ENCODE assay signal across 9 cellular contexts in the genomic region with DNA sequence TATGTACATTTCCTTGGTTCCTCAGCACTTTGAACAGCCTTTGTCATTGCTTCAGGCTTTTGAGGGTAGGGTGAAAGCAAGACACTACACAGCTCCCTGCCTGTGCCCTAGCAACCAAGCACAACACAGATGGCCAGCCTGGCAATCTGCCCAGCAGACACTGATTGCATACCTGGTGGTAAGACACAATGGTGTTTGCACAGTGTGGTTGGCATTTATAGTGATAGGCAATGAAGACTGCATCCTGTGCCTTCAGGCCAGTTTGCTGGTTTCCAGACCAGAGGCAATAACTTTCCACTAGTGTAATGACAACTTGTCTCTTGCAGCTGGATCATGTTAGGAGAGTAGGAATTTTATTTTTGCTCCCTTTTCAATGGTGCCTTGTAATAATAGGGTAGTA.
DNase-seq lines count a peak whose midpoint lies in the region; ATAC-seq, FAIRE-seq and TF ChIP-seq lines count a peak whose summit lies in the region.
"Had no signal": no experiment of that assay in that cellular context is flagged by ENCODE, and none has a peak within 500 bp of the region (broad histone marks: within the 10 kb centered on the region; RNA-seq: fewer than 3 reads in every experiment).

No MANE protein-coding gene starts in this region.

- peak; percentile 86 for ATAC-seq in GM19463 (IDR thresholded peaks at IDR 0.05; ENCODE audit: unreplicated experiment)
- no peak for ATAC-seq in HG03196 (IDR thresholded peaks at IDR 0.05; ENCODE audit: unreplicated experiment)
- no peak for ATAC-seq in stimulated activated effector memory CD8-positive, alpha-beta T cell treated with anti-CD3 and anti-CD28 coated beads, Interleukin-12 subunit alpha, Interleukin-12 subunit beta, amount 100 ng/mL, for 72 hours

- TF ChIP-seq CTCF in epithelial cell of esophagus (IDR thresholded peaks at IDR 0.05; ENCODE audit: insufficient read depth, low read depth, low read length, missing control alignments): no peak

- no peak overlapping the region for H3K4me3 ChIP-seq in epithelial cell of esophagus (ENCODE audit: low read length)
- no peak overlapping the region for H3K4me3 ChIP-seq in rectal smooth muscle tissue (ENCODE audit: low read length)

- no peaks in the 10 kb centered on the region for H3K36me3 ChIP-seq in rectal smooth muscle tissue (ENCODE audit: control insufficient read depth, insufficient read depth, low read length)

- no peak overlapping the region for H3K27ac Mint-ChIP-seq in stimulated activated effector memory CD8-positive, alpha-beta T cell treated with anti-CD3 and anti-CD28 coated beads, Interleukin-12 subunit alpha, Interleukin-12 subunit beta, amount 100 ng/mL, for 72 hours
- H3K27ac Mint-ChIP-seq: dendritic cell treated with granulocyte-macrophage colony-stimulating factor and Interleukin-4, amounts not matched to agents 40 ng/mL and 50 ng/mL, for 4 days had no signal

- H3K9me3 Mint-ChIP-seq in stimulated activated effector memory CD8-positive, alpha-beta T cell treated with anti-CD3 and anti-CD28 coated beads, Interleukin-12 subunit alpha, Interleukin-12 subunit beta, amount 100 ng/mL, for 72 hours: no peaks in the 10 kb centered on the region
- H3K9me3 Mint-ChIP-seq: dendritic cell treated with granulocyte-macrophage colony-stimulating factor and Interleukin-4, amounts not matched to agents 40 ng/mL and 50 ng/mL, for 4 days had no signal

- H3K4me1 Mint-ChIP-seq in stimulated activated effector memory CD8-positive, alpha-beta T cell treated with anti-CD3 and anti-CD28 coated beads, Interleukin-12 subunit alpha, Interleukin-12 subunit beta, amount 100 ng/mL, for 72 hours: no peaks in the 10 kb centered on the region

- H3K27me3 ChIP-seq in rectal smooth muscle tissue (ENCODE audit: control insufficient read depth, insufficient read depth, low read length): no peaks in the 10 kb centered on the region

- no peak for FAIRE-seq in GM19239 (lab: Jason Lieb, UNC)

- no peak overlapping the region for H3K4me3 Mint-ChIP-seq in stimulated activated effector memory CD8-positive, alpha-beta T cell treated with anti-CD3 and anti-CD28 coated beads, Interleukin-12 subunit alpha, Interleukin-12 subunit beta, amount 100 ng/mL, for 72 hours
- H3K4me3 Mint-ChIP-seq: dendritic cell treated with granulocyte-macrophage colony-stimulating factor and Interleukin-4, amounts not matched to agents 40 ng/mL and 50 ng/mL, for 4 days had no signal

- H3K36me3 Mint-ChIP-seq in stimulated activated effector memory CD8-positive, alpha-beta T cell treated with anti-CD3 and anti-CD28 coated beads, Interleukin-12 subunit alpha, Interleukin-12 subunit beta, amount 100 ng/mL, for 72 hours: no peaks in the 10 kb centered on the region

- peak; percentile 95 for DNase-seq in NCI-H345 treated with DMSO at 0.1 percent for 48 hours (lab: John Stamatoyannopoulos, UW; ENCODE audit: unreplicated experiment)
- peak; percentile 100 for DNase-seq in epithelial cell of esophagus (ENCODE audit: low read depth)
- DNase-seq in NOMO-1 (lab: John Stamatoyannopoulos, UW; ENCODE audit: unreplicated experiment in 2 of 2): no peak
- DNase-seq in stimulated activated effector memory CD8-positive, alpha-beta T cell treated with anti-CD3 and anti-CD28 coated beads, Interleukin-12 subunit alpha, Interleukin-12 subunit beta, amount 100 ng/mL, for 72 hours (ENCODE audit: low spot score in 2 of 2): no peak
- no peak for DNase-seq in GM19239 (ENCODE audit: insufficient read length, low spot score)

- H3K27ac ChIP-seq in rectal smooth muscle tissue (ENCODE audit: low read depth, low read length): peak overlapping the region; percentile 78

- no peak overlapping the region for H3K9ac ChIP-seq in rectal smooth muscle tissue (ENCODE audit: low read length)

- H3K4me1 ChIP-seq in rectal smooth muscle tissue (ENCODE audit: control insufficient read depth, insufficient read depth, low read length): peaks cover 23% of the 10 kb centered on the region

Comparison
In these comparisons a context has a peak if more than half of its experiments do, and no peak if none do; other contexts are left out.
1. DNase-seq: peak in NCI-H345 treated with DMSO at 0.1 percent for 48 hours (single experiment) and epithelial cell of esophagus (single experiment); none in NOMO-1 (0 of 2), stimulated activated effector memory CD8-positive, alpha-beta T cell treated with anti-CD3 and anti-CD28 coated beads, Interleukin-12 subunit alpha, Interleukin-12 subunit beta, amount 100 ng/mL, for 72 hours (0 of 2) and GM19239 (single experiment).